Comparison of ENCODE assay signal across 14 cellular contexts in the genomic region with DNA sequence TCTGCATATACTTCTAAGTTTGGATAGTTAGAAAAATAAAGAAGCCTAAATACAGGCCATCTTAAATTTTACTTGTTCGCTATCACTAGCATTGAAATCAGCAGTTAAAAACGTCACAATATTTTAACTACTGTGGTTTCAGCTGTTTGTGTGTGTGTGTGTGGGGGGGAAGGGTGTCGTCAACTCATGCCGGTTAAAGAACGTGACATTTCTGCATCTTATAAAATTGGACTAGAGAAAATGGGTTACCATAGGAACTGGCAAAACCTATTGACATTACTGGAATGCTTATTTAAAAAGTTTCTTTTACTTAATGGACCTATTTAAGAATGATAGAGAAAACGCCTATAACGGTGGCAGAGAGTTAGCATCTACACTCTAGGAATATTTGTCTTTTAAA. TPM values are rescaled to one million over a fixed set of nuclear protein-coding genes. Genes with fewer than 3 reads are reported as not detected.
DNase-seq lines count a peak whose midpoint lies in the region; ATAC-seq, FAIRE-seq and TF ChIP-seq lines count a peak whose summit lies in the region.
"Had no signal": no experiment of that assay in that cellular context is flagged by ENCODE, and none has a peak within 500 bp of the region (broad histone marks: within the 10 kb centered on the region; RNA-seq: fewer than 3 reads in every experiment).

No MANE protein-coding gene starts in this region.

- FAIRE-seq in GM12892 (lab: Jason Lieb, UNC): peak; percentile 33
- FAIRE-seq: keratinocyte had no signal

- no peaks in the 10 kb centered on the region for H3K27me3 Mint-ChIP-seq in CD4-positive, CD25-positive, alpha-beta regulatory T cell
- peaks cover 6% of the 10 kb centered on the region for H3K27me3 Mint-ChIP-seq in activated T-helper 1 cell treated with anti-CD3 and anti-CD28 coated beads, Interleukin-12 subunit alpha, Interleukin-12 subunit beta, Interleukin-2, Interleukin-4 antibody, amounts not matched to agents 30 ng/mL and 10 ng/mL and 1 ng/mL, durations not matched to agents 14 hours and 24 hours and 36 hours (ENCODE audit: insufficient read depth)
- peaks cover 45% of the 10 kb centered on the region for H3K27me3 Mint-ChIP-seq in mesothelial cell of epicardium (ENCODE audit: low read depth)

- peak overlapping the region; percentile 67 for H3K27ac ChIP-seq in CD4-positive, CD25-positive, alpha-beta regulatory T cell (ENCODE audit: insufficient read depth, low read length, poor library complexity, severe bottlenecking)
- H3K27ac ChIP-seq in stomach (no peak overlapping the region), Karpas-422 (ENCODE audit: low read length) (no peak overlapping the region), prostate gland (no peak overlapping the region)

- 45 to 61% (median 51%) methylated on average over 7 of the region's 7 CpGs for WGBS in stomach, 5 donors
- 50% methylated on average over 7 of the region's 7 CpGs for WGBS in prostate gland

- no peaks in the 10 kb centered on the region for H3K9me2 ChIP-seq in Karpas-422 (replicated peaks; ENCODE audit: insufficient read depth, low read length)

- H3K4me1 Mint-ChIP-seq in CD4-positive, CD25-positive, alpha-beta regulatory T cell: peaks cover 12 to 27% (median 21%) of the 10 kb centered on the region in 4 donors
- H3K4me1 Mint-ChIP-seq in activated T-helper 1 cell treated with anti-CD3 and anti-CD28 coated beads, Interleukin-12 subunit alpha, Interleukin-12 subunit beta, Interleukin-2, Interleukin-4 antibody, amounts not matched to agents 30 ng/mL and 10 ng/mL and 1 ng/mL, durations not matched to agents 14 hours and 24 hours and 36 hours (ENCODE audit: low read depth): peaks cover 10% of the 10 kb centered on the region
- H3K4me1 Mint-ChIP-seq in mesothelial cell of epicardium: peaks cover 11% of the 10 kb centered on the region

- TF ChIP-seq POLR2A in GM12892 (IDR thresholded peaks at IDR 0.05; ENCODE audit: low read depth, low read length): no peak
- TF ChIP-seq POLR2A in stomach (IDR thresholded peaks at IDR 0.05): no peak
- TF ChIP-seq POLR2A in prostate gland (IDR thresholded peaks at IDR 0.05): no peak

- H3K9me3 Mint-ChIP-seq in CD4-positive, CD25-positive, alpha-beta regulatory T cell: peaks cover 0 to 4% (median 0%) of the 10 kb centered on the region in 7 donors
- H3K9me3 Mint-ChIP-seq in activated T-helper 1 cell treated with anti-CD3 and anti-CD28 coated beads, Interleukin-12 subunit alpha, Interleukin-12 subunit beta, Interleukin-2, Interleukin-4 antibody, amounts not matched to agents 30 ng/mL and 10 ng/mL and 1 ng/mL, durations not matched to agents 14 hours and 24 hours and 36 hours: no peaks in the 10 kb centered on the region
- H3K9me3 Mint-ChIP-seq in mesothelial cell of epicardium: no peaks in the 10 kb centered on the region
- H3K9me3 Mint-ChIP-seq: dendritic cell treated with granulocyte-macrophage colony-stimulating factor and Interleukin-4, amounts not matched to agents 40 ng/mL and 50 ng/mL, for 4 days had no signal

- H3K27ac Mint-ChIP-seq in CD4-positive, CD25-positive, alpha-beta regulatory T cell: peak overlapping the region; percentile 5 to 89 (median 17)
- H3K27ac Mint-ChIP-seq in activated T-helper 1 cell treated with anti-CD3 and anti-CD28 coated beads, Interleukin-12 subunit alpha, Interleukin-12 subunit beta, Interleukin-2, Interleukin-4 antibody, amounts not matched to agents 30 ng/mL and 10 ng/mL and 1 ng/mL, durations not matched to agents 14 hours and 24 hours and 36 hours: peak overlapping the region; percentile 68
- no peak overlapping the region for H3K27ac Mint-ChIP-seq in mesothelial cell of epicardium
- H3K27ac Mint-ChIP-seq: dendritic cell treated with granulocyte-macrophage colony-stimulating factor and Interleukin-4, amounts not matched to agents 40 ng/mL and 50 ng/mL, for 4 days had no signal

- no peaks in the 10 kb centered on the region for H4K20me1 ChIP-seq in Karpas-422 (ENCODE audit: insufficient read depth, low read depth, low read length)

- no peak for TF ChIP-seq EP300 in stomach (IDR thresholded peaks at IDR 0.05)

- ATAC-seq in CD4-positive, CD25-positive, alpha-beta regulatory T cell (ENCODE audit: low read depth in 2 of 2): no peak
- ATAC-seq: Panc1 had no signal

- H3K36me3 ChIP-seq in CD4-positive, CD25-positive, alpha-beta regulatory T cell (ENCODE audit: control insufficient read depth, insufficient read depth, low read length): no peaks in the 10 kb centered on the region
- H3K36me3 ChIP-seq in stomach (no peaks in the 10 kb centered on the region), Karpas-422 (ENCODE audit: insufficient read depth, low read length) (no peaks in the 10 kb centered on the region), prostate gland (no peaks in the 10 kb centered on the region)

- H3K36me3 Mint-ChIP-seq in CD4-positive, CD25-positive, alpha-beta regulatory T cell: no peaks in the 10 kb centered on the region
- no peaks in the 10 kb centered on the region for H3K36me3 Mint-ChIP-seq in activated T-helper 1 cell treated with anti-CD3 and anti-CD28 coated beads, Interleukin-12 subunit alpha, Interleukin-12 subunit beta, Interleukin-2, Interleukin-4 antibody, amounts not matched to agents 30 ng/mL and 10 ng/mL and 1 ng/mL, durations not matched to agents 14 hours and 24 hours and 36 hours (ENCODE audit: low read depth)
- no peaks in the 10 kb centered on the region for H3K36me3 Mint-ChIP-seq in mesothelial cell of epicardium

- H3K27me3 ChIP-seq in CD4-positive, CD25-positive, alpha-beta regulatory T cell (ENCODE audit: control insufficient read depth, insufficient read depth, low read length): no peaks in the 10 kb centered on the region
- H3K27me3 ChIP-seq in stomach (peaks cover 0 to 29% (median 25%) of the 10 kb centered on the region in 3 donors), Karpas-422 (ENCODE audit: low read length) (no peaks in the 10 kb centered on the region), prostate gland (replicated peaks; ENCODE audit: insufficient read depth) (no peaks in the 10 kb centered on the region)

- TF ChIP-seq CTCF in mesothelial cell of epicardium (IDR thresholded peaks at IDR 0.05; ENCODE audit: unreplicated experiment) (no peak), stomach (IDR thresholded peaks at IDR 0.05) (no peak), prostate gland (IDR thresholded peaks at IDR 0.05) (no peak)

- no peak overlapping the region for H3K9ac ChIP-seq in Karpas-422 (ENCODE audit: low read length)

- DNase-seq in CD4-positive, CD25-positive, alpha-beta regulatory T cell: peak in 1 of 3 donors; percentile 29
- DNase-seq in GM12892 (ENCODE audit: insufficient read length) (no peak), mesothelial cell of epicardium (ENCODE audit: low spot score in 2 of 2, unreplicated experiment in 2 of 2) (no peak), stomach (no peak), EL (no peak), Karpas-422 (no peak), prostate gland (ENCODE audit: low spot score) (no peak)
- DNase-seq in activated T-helper 1 cell treated with anti-CD3 and anti-CD28 coated beads, Interleukin-12 subunit alpha, Interleukin-12 subunit beta, Interleukin-2, Interleukin-4 antibody, amounts not matched to agents 30 ng/mL and 10 ng/mL and 1 ng/mL, durations not matched to agents 14 hours and 24 hours and 36 hours (ENCODE audit: low spot score): no peak
- DNase-seq: amniotic stem cell, KG1, NCI-H2107 had no signal

- no peak overlapping the region for H3K4me2 ChIP-seq in Karpas-422 (ENCODE audit: low read depth, low read length, poor library complexity, severe bottlenecking)

- H3K79me2 ChIP-seq in Karpas-422 (ENCODE audit: low read length): no peaks in the 10 kb centered on the region

- H2AFZ ChIP-seq in Karpas-422 (ENCODE audit: low read length): no peak overlapping the region

- peak overlapping the region; percentile 41 to 94 (median 91) for H3K4me3 Mint-ChIP-seq in CD4-positive, CD25-positive, alpha-beta regulatory T cell
- peak overlapping the region; percentile 75 for H3K4me3 Mint-ChIP-seq in activated T-helper 1 cell treated with anti-CD3 and anti-CD28 coated beads, Interleukin-12 subunit alpha, Interleukin-12 subunit beta, Interleukin-2, Interleukin-4 antibody, amounts not matched to agents 30 ng/mL and 10 ng/mL and 1 ng/mL, durations not matched to agents 14 hours and 24 hours and 36 hours
- H3K4me3 Mint-ChIP-seq in mesothelial cell of epicardium: peak overlapping the region; percentile 52

- no peaks in the 10 kb centered on the region for H3K9me3 ChIP-seq in CD4-positive, CD25-positive, alpha-beta regulatory T cell (ENCODE audit: control insufficient read depth in 2 of 2, low read length in 2 of 2)
- H3K9me3 ChIP-seq in stomach (no peaks in the 10 kb centered on the region), Karpas-422 (ENCODE audit: low read length) (no peaks in the 10 kb centered on the region), prostate gland (no peaks in the 10 kb centered on the region)

- intact Hi-C loops in activated T-helper 1 cell treated with anti-CD3 and anti-CD28 coated beads, Interleukin-12 subunit alpha, Interleukin-12 subunit beta, Interleukin-2, Interleukin-4 antibody, amounts not matched to agents 30 ng/mL and 10 ng/mL and 1 ng/mL, durations not matched to agents 14 hours and 24 hours and 36 hours (cut with micrococcal nuclease): loop anchor here (2.0 to 10.0 kb wide), 8 partner anchors 109 to 1231 kb away; a partner anchor contains a TSS
- intact Hi-C loops in stomach (cut with DNase I; ENCODE audit: low total_unique reads) (no loop called here), prostate gland (cut with DNase I) (no loop called here)

- H3K4me1 ChIP-seq in CD4-positive, CD25-positive, alpha-beta regulatory T cell (ENCODE audit: control insufficient read depth, insufficient read depth, low read length, poor library complexity, severe bottlenecking): peaks cover 23% of the 10 kb centered on the region
- peaks cover 0 to 18% (median 12%) of the 10 kb centered on the region in 4 donors for H3K4me1 ChIP-seq in stomach
- H3K4me1 ChIP-seq in Karpas-422 (ENCODE audit: low read length): no peaks in the 10 kb centered on the region
- H3K4me1 ChIP-seq in prostate gland (replicated peaks): no peaks in the 10 kb centered on the region

- peak overlapping the region; percentile 74 for H3K4me3 ChIP-seq in CD4-positive, CD25-positive, alpha-beta regulatory T cell (ENCODE audit: low read depth, low read length)
- H3K4me3 ChIP-seq in stomach (no peak overlapping the region), Karpas-422 (ENCODE audit: low read length) (no peak overlapping the region), prostate gland (no peak overlapping the region)

RNA-seq across cellular contexts. Expression of a gene that starts 1.2 kb away (rescaled TPM):
- 14.7 TPM for total RNA-seq in CD4-positive, CD25-positive, alpha-beta regulatory T cell
- 1 to 10 TPM; 6.6 to 8.0 (median 7.6) TPM for polyA plus RNA-seq in CD4-positive, CD25-positive, alpha-beta regulatory T cell
- not detected for polyA plus RNA-seq in GM12892 (2012; ENCODE audit: missing spikeins)
- 7.4 and 9.1 TPM in 2 replicates for total RNA-seq in activated T-helper 1 cell treated with anti-CD3 and anti-CD28 coated beads, Interleukin-12 subunit alpha, Interleukin-12 subunit beta, Interleukin-2, Interleukin-4 antibody, amounts not matched to agents 30 ng/mL and 10 ng/mL and 1 ng/mL, durations not matched to agents 14 hours and 24 hours and 36 hours
- total RNA-seq in mesothelial cell of epicardium (9.1 to 11.2 TPM (median 10.8 TPM) in 3 replicates), stomach (10 to 100 TPM in 2 of 5 donors, 1 to 10 TPM in 2, under 1 TPM in 1; 0.58 to 33.8 (median 9.4) TPM), prostate gland (1 to 10 TPM; 6.8 to 10.0 TPM)
- polyA plus RNA-seq in stomach: 1 to 10 TPM in 2 of 3 donors, under 1 TPM in 1; 0.65 to 1.7 (median 1.1) TPM
- total RNA-seq in Karpas-422 (2014; rRNA removed; shearing (Covaris generic); ENCODE audit: low replicate concordance): not detected in 2 replicates
